ENCODE assay signal across 23 cellular contexts in genomic region chr5:105812356-105812755, GRCh38.
"Had no signal": no experiment of that assay in that cellular context is flagged by ENCODE, and none has a peak within 500 bp of the region (broad histone marks: within the 10 kb centered on the region; RNA-seq: fewer than 3 reads in every experiment).

No MANE protein-coding gene starts in this region.

- H3K4me3 ChIP-seq: coronary artery, hepatocyte, lower lobe of right lung, tibial nerve had no signal

- H3K27me3 ChIP-seq: foreskin keratinocyte, hepatocyte, tibial nerve had no signal

- DNase-seq: activated CD4-positive, alpha-beta T cell treated with anti-CD3 and anti-CD28 coated beads, Interleukin-2, amount 10 ng/mL, durations not matched to agents 24 days and 14 days; activated CD8-positive, alpha-beta T cell treated with anti-CD3 and anti-CD28 coated beads for 36 hours; activated naive CD4-positive, alpha-beta T cell treated with Interleukin-2 at 50 U/mL for 16 hours; activated naive CD8-positive, alpha-beta T cell treated with anti-CD3 and anti-CD28 coated beads, Interleukin-2, amount 10 ng/mL, durations not matched to agents 7 days and 5 days; activated T-cell treated with anti-CD3 and anti-CD28 coated beads, Interleukin-2, amount 50 U/mL, for 1 hour; anterior cingulate cortex; central memory CD4-positive, alpha-beta T cell; foreskin keratinocyte; islet precursor cell; left colon; lower lobe of right lung; nucleus accumbens; posterior cingulate gyrus; stimulated activated CD4-positive, alpha-beta T cell treated with anti-CD3 and anti-CD28 coated beads, Interleukin-12 subunit alpha, Interleukin-12 subunit beta, amount 100 ng/mL, for 4 hours; stimulated activated CD4-positive, alpha-beta T cell treated with anti-CD3 and anti-CD28 coated beads, Interleukin-1b, Interleukin-23, amount 100 ng/mL, for 48 hours; stimulated activated naive CD4-positive, alpha-beta T cell treated with Interleukin-2 at 50 U/mL for 16 hours; substantia nigra; T-cell had no signal

- H2AFZ ChIP-seq: hepatocyte had no signal

- H3K4me1 ChIP-seq: foreskin keratinocyte, lower lobe of right lung, tibial nerve had no signal

- H3K36me3 ChIP-seq: lower lobe of right lung, tibial nerve had no signal

- H3K9me3 ChIP-seq: lower lobe of right lung, tibial nerve had no signal

- H3K4me2 ChIP-seq: hepatocyte had no signal

- H3K27ac ChIP-seq: coronary artery, foreskin keratinocyte, hepatocyte, lower lobe of right lung, tibial nerve had no signal

- ATAC-seq: activated CD8-positive, alpha-beta T cell treated with anti-CD3 and anti-CD28 coated beads for 36 hours; foreskin keratinocyte; left colon; lower lobe of right lung; natural killer cell treated with Interleukin-12 subunit alpha and Interleukin-12 subunit beta and Interleukin-15 and Interleukin-18, amount 100 ng/mL, for 72 hours; T-cell; WTC11 had no signal
